Comparison of ENCODE assay signal across 26 cellular contexts in the genomic region with DNA sequence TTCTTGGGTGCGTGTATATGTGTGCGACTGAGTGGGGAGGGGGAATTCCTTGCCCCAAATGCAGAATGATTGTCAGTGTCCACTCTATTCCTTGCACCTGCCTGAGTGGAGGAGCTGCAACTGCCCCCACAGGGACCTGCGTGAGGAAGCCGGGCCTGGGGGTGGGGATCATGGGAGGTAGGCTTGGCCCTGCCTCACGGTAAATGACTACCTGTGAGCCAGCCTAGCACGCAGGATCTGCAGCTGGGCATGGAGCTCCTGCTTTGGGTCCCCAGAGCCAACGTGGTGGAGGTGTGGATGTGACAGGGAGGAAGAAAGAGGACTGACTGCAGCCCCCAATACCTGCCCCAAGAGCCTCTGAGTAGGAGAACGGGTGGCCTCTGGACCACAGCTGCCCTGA.
"Had no signal": no experiment of that assay in that cellular context is flagged by ENCODE, and none has a peak within 500 bp of the region (broad histone marks: within the 10 kb centered on the region; RNA-seq: fewer than 3 reads in every experiment).

No MANE protein-coding gene starts in this region.

- H3K4me3 Mint-ChIP-seq: activated CD4-positive, alpha-beta memory T cell treated with anti-CD3 and anti-CD28 coated beads, Interleukin-2, amount 10 ng/mL, durations not matched to agents 7 days and 5 days; activated CD4-positive, alpha-beta T cell treated with anti-CD3 and anti-CD28 coated beads for 36 hours; activated CD4-positive, alpha-beta T cell treated with anti-CD3 and anti-CD28 coated beads, Interleukin-2, amount 10 ng/mL, durations not matched to agents 7 days and 5 days; activated naive CD4-positive, alpha-beta T cell treated with anti-CD3 and anti-CD28 coated beads, Interleukin-2, amount 10 ng/mL, durations not matched to agents 7 days and 5 days; activated naive CD8-positive, alpha-beta T cell treated with anti-CD3 and anti-CD28 coated beads, Interleukin-2, amount 10 ng/mL, durations not matched to agents 7 days and 5 days; activated T-cell treated with anti-CD3 and anti-CD28 coated beads, Interleukin-2, amount 50 U/mL, for 24 hours; activated T-cell treated with anti-CD3 and anti-CD28 coated beads, Interleukin-2, amount 50 U/mL, for 72 hours; brain had no signal

- H3K27me3 ChIP-seq: ascending aorta, breast epithelium, cardiac muscle cell, colonic mucosa had no signal

- H3K27ac ChIP-seq: ascending aorta, breast epithelium, cardiac muscle cell, colonic mucosa, epithelial cell of prostate had no signal

- H3K4me1 Mint-ChIP-seq: activated CD4-positive, alpha-beta memory T cell treated with anti-CD3 and anti-CD28 coated beads, Interleukin-2, amount 10 ng/mL, durations not matched to agents 7 days and 5 days; activated CD4-positive, alpha-beta T cell treated with anti-CD3 and anti-CD28 coated beads for 36 hours; activated naive CD4-positive, alpha-beta T cell treated with anti-CD3 and anti-CD28 coated beads, Interleukin-2, amount 10 ng/mL, durations not matched to agents 7 days and 5 days; activated naive CD8-positive, alpha-beta T cell treated with anti-CD3 and anti-CD28 coated beads, Interleukin-2, amount 10 ng/mL, durations not matched to agents 7 days and 5 days had no signal

- H3K36me3 ChIP-seq: ascending aorta, breast epithelium, cardiac muscle cell, colonic mucosa had no signal

- H3K9me3 Mint-ChIP-seq: activated CD4-positive, alpha-beta memory T cell treated with anti-CD3 and anti-CD28 coated beads, Interleukin-2, amount 10 ng/mL, durations not matched to agents 7 days and 5 days; activated CD4-positive, alpha-beta T cell treated with anti-CD3 and anti-CD28 coated beads, Interleukin-2, amount 10 ng/mL, durations not matched to agents 7 days and 5 days; activated naive CD4-positive, alpha-beta T cell treated with anti-CD3 and anti-CD28 coated beads, Interleukin-2, amount 10 ng/mL, durations not matched to agents 7 days and 5 days; activated naive CD8-positive, alpha-beta T cell treated with anti-CD3 and anti-CD28 coated beads, Interleukin-2, amount 10 ng/mL, durations not matched to agents 7 days and 5 days; activated T-cell treated with anti-CD3 and anti-CD28 coated beads, Interleukin-2, amount 50 U/mL, for 24 hours; activated T-cell treated with anti-CD3 and anti-CD28 coated beads, Interleukin-2, amount 50 U/mL, for 72 hours; brain had no signal

- H3K36me3 Mint-ChIP-seq: activated naive CD4-positive, alpha-beta T cell treated with anti-CD3 and anti-CD28 coated beads, Interleukin-2, amount 10 ng/mL, durations not matched to agents 7 days and 5 days; activated naive CD4-positive, alpha-beta T cell treated with anti-CD3 and anti-CD28 coated beads, Interleukin-2, amount 50 U/mL, for 72 hours; activated naive CD8-positive, alpha-beta T cell treated with anti-CD3 and anti-CD28 coated beads, Interleukin-2, amount 10 ng/mL, durations not matched to agents 7 days and 5 days; brain had no signal

- H3K27ac Mint-ChIP-seq: activated CD4-positive, alpha-beta memory T cell treated with anti-CD3 and anti-CD28 coated beads, Interleukin-2, amount 10 ng/mL, durations not matched to agents 7 days and 5 days; activated CD4-positive, alpha-beta T cell treated with anti-CD3 and anti-CD28 coated beads for 36 hours; activated CD4-positive, alpha-beta T cell treated with anti-CD3 and anti-CD28 coated beads, Interleukin-2, amount 10 ng/mL, durations not matched to agents 7 days and 5 days; activated naive CD4-positive, alpha-beta T cell treated with anti-CD3 and anti-CD28 coated beads, Interleukin-2, amount 10 ng/mL, durations not matched to agents 7 days and 5 days; activated naive CD4-positive, alpha-beta T cell treated with anti-CD3 and anti-CD28 coated beads, Interleukin-2, amount 50 U/mL, for 72 hours; activated naive CD8-positive, alpha-beta T cell treated with anti-CD3 and anti-CD28 coated beads, Interleukin-2, amount 10 ng/mL, durations not matched to agents 7 days and 5 days; activated T-cell treated with anti-CD3 and anti-CD28 coated beads, Interleukin-2, amount 50 U/mL, for 24 hours; activated T-cell treated with anti-CD3 and anti-CD28 coated beads, Interleukin-2, amount 50 U/mL, for 72 hours; brain had no signal

- DNase-seq: activated CD4-positive, alpha-beta memory T cell treated with anti-CD3 and anti-CD28 coated beads, Interleukin-2, amount 10 ng/mL, durations not matched to agents 7 days and 5 days; activated CD4-positive, alpha-beta T cell treated with anti-CD3 and anti-CD28 coated beads for 36 hours; activated CD4-positive, alpha-beta T cell treated with anti-CD3 and anti-CD28 coated beads, Interleukin-2, amount 10 ng/mL, durations not matched to agents 7 days and 5 days; activated CD4-positive, alpha-beta T cell treated with anti-CD3 and anti-CD28 coated beads, Interleukin-2, amount 50 U/mL, for 4 hours; activated CD4-positive, CD25-positive, alpha-beta regulatory T cell; activated CD4-positive, CD25-positive, alpha-beta regulatory T cell treated with anti-CD3 and anti-CD28 coated beads, Interleukin-2, amount 50 U/mL, for 72 hours; activated CD8-positive, alpha-beta memory T cell treated with anti-CD3 and anti-CD28 coated beads, Interleukin-2, amount 50 U/mL, for 48 hours; activated gamma-delta T cell; activated naive CD4-positive, alpha-beta T cell; activated naive CD4-positive, alpha-beta T cell treated with anti-CD3 and anti-CD28 coated beads, Interleukin-2, amount 10 ng/mL, durations not matched to agents 7 days and 5 days; activated naive CD8-positive, alpha-beta T cell treated with anti-CD3 and anti-CD28 coated beads, Interleukin-2, amount 10 ng/mL, durations not matched to agents 7 days and 5 days; activated T-cell treated with anti-CD3 and anti-CD28 coated beads for 4 hours; activated T-cell treated with anti-CD3 and anti-CD28 coated beads, Interleukin-2, amount 50 U/mL, for 24 hours; activated T-cell treated with anti-CD3 and anti-CD28 coated beads, Interleukin-2, amount 50 U/mL, for 72 hours; central memory CD4-positive, alpha-beta T cell; cerebellar nuclear complex; colonic mucosa; effector CD8-positive, alpha-beta T cell; foreskin fibroblast; T-helper 2 cell had no signal

- H3K9me3 ChIP-seq: ascending aorta, breast epithelium, colonic mucosa had no signal

- H3K4me1 ChIP-seq: ascending aorta, breast epithelium, colonic mucosa had no signal

- H3K27me3 Mint-ChIP-seq: activated CD4-positive, alpha-beta memory T cell treated with anti-CD3 and anti-CD28 coated beads, Interleukin-2, amount 10 ng/mL, durations not matched to agents 7 days and 5 days; activated naive CD4-positive, alpha-beta T cell treated with anti-CD3 and anti-CD28 coated beads, Interleukin-2, amount 10 ng/mL, durations not matched to agents 7 days and 5 days; activated naive CD8-positive, alpha-beta T cell treated with anti-CD3 and anti-CD28 coated beads, Interleukin-2, amount 10 ng/mL, durations not matched to agents 7 days and 5 days had no signal

- H3K4me3 ChIP-seq: ascending aorta, breast epithelium, cardiac muscle cell, colonic mucosa had no signal

- ATAC-seq: activated CD4-positive, alpha-beta T cell treated with anti-CD3 and anti-CD28 coated beads for 36 hours; activated naive CD4-positive, alpha-beta T cell treated with anti-CD3 and anti-CD28 coated beads, Interleukin-2, amount 50 U/mL, for 72 hours; activated T-cell treated with anti-CD3 and anti-CD28 coated beads, Interleukin-2, amount 50 U/mL, for 72 hours had no signal
